1 cellular context compared by ENCODE assay signal in the genomic region with DNA sequence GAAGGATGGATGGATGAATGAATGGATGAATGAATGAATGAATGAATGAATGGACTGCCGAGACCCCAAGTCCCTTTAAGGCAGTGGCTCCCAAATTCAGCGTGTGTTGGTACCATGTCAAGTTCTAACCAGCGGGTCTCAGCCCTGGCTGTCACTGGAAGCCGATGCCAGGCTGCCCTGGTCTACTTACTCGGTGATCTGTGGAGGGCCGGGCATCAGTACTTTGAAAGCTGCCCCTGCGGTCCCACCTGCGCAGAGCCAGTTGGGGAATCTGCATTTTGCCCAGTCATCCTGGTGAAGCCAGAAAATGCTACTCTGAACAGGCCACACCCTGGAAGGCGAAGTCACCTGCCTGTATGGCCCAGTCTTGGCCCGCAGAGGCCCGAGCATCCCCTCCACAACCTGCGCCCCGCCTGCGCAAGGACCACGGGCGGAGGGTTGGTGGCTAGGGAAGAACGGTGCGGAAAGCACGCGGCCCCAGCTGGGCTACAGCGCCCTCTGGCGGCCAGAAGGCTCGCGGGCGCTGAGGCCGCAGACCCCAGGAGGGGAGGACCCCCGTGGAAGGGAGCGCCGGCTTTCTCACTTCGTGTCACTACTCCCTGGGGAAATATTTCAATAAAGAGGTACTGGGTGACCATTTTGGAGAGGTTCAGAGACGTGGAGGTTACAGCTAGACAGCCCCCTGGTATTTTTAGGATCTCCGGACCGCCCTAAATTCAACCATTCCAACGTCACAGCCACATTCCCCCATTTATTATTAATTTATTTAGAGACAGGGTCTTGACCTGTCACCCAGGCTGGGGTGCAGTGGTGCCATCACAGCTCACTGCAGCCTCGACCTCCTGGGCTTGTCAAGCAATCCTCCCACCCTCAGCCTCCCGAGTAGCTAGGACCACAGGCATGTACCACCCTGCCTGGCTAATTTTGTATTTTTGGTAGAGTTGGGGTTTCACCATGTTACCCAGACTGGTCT.
TF ChIP-seq lines count a peak whose summit lies in the region.

No MANE protein-coding gene starts in this region.

TF ChIP-seq in HepG2, 621 proteins besides CTCF, POLR2A, EP300 and RAD21 (continued from another document and continues in another):
- TF ChIP-seq TFDP1 (CRISPR knock-in tag; IDR thresholded peaks at IDR 0.05; ENCODE audit: borderline replicate concordance) = peak; percentile 21; the same call in 1 of the 2 replicates
- no peak for TF ChIP-seq ZNF614 (CRISPR knock-in tag; IDR thresholded peaks at IDR 0.05; ENCODE audit: borderline replicate concordance)
- TF ChIP-seq TFE3 (CRISPR knock-in tag; IDR thresholded peaks at IDR 0.05) = no peak
- no peak for TF ChIP-seq ZNF720 (CRISPR knock-in tag; IDR thresholded peaks at IDR 0.05)
- TF ChIP-seq, protein P1, sequence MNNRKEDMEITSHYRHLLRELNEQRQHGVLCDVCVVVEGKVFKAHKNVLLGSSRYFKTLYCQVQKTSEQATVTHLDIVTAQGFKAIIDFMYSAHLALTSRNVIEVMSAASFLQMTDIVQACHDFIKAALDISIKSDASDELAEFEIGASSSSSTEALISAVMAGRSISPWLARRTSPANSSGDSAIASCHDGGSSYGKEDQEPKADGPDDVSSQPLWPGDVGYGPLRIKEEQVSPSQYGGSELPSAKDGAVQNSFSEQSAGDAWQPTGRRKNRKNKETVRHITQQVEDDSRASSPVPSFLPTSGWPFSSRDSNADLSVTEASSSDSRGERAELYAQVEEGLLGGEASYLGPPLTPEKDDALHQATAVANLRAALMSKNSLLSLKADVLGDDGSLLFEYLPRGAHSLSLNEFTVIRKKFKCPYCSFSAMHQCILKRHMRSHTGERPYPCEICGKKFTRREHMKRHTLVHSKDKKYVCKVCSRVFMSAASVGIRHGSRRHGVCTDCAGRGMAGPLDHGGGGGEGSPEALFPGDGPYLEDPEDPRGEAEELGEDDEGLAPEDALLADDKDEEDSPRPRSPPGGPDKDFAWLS (CRISPR knock-in tag; IDR thresholded peaks at IDR 0.05; ENCODE audit: borderline replicate concordance) = no peak
- no peak for TF ChIP-seq ZBTB42 (CRISPR knock-in tag; IDR thresholded peaks at IDR 0.05)
- no peak for TF ChIP-seq SNRNP70 (IDR thresholded peaks at IDR 0.05; ENCODE audit: low read depth, low read length)
- TF ChIP-seq MTERF4 (CRISPR knock-in tag; IDR thresholded peaks at IDR 0.05) = no peak; the same call in 1 of the 2 replicates
- TF ChIP-seq HOXA9 (CRISPR knock-in tag; IDR thresholded peaks at IDR 0.05; ENCODE audit: borderline replicate concordance) = no peak
- TF ChIP-seq MLLT10 (CRISPR knock-in tag; IDR thresholded peaks at IDR 0.05) = no peak
- no peak for TF ChIP-seq MBD4 (IDR thresholded peaks at IDR 0.05; ENCODE audit: borderline replicate concordance, low read length)
- TF ChIP-seq GTF3A (CRISPR knock-in tag; conservative IDR thresholded peaks at IDR 0.05) = no peak
- TF ChIP-seq MAFF (IDR thresholded peaks at IDR 0.05; ENCODE audit: low read depth, low read length) = no peak
- TF ChIP-seq, protein P2, sequence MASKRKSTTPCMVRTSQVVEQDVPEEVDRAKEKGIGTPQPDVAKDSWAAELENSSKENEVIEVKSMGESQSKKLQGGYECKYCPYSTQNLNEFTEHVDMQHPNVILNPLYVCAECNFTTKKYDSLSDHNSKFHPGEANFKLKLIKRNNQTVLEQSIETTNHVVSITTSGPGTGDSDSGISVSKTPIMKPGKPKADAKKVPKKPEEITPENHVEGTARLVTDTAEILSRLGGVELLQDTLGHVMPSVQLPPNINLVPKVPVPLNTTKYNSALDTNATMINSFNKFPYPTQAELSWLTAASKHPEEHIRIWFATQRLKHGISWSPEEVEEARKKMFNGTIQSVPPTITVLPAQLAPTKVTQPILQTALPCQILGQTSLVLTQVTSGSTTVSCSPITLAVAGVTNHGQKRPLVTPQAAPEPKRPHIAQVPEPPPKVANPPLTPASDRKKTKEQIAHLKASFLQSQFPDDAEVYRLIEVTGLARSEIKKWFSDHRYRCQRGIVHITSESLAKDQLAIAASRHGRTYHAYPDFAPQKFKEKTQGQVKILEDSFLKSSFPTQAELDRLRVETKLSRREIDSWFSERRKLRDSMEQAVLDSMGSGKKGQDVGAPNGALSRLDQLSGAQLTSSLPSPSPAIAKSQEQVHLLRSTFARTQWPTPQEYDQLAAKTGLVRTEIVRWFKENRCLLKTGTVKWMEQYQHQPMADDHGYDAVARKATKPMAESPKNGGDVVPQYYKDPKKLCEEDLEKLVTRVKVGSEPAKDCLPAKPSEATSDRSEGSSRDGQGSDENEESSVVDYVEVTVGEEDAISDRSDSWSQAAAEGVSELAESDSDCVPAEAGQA (IDR thresholded peaks at IDR 0.05; ENCODE audit: low read depth) = no peak
- TF ChIP-seq, protein P2 (CRISPR knock-in tag; IDR thresholded peaks at IDR 0.05; ENCODE audit: borderline replicate concordance) = no peak
- TF ChIP-seq GLI4 (CRISPR knock-in tag; IDR thresholded peaks at IDR 0.05; ENCODE audit: borderline replicate concordance) = no peak
- TF ChIP-seq ZNF691 (CRISPR knock-in tag; IDR thresholded peaks at IDR 0.05; ENCODE audit: borderline replicate concordance, low read depth) = 0 out of 2 replicates have a peak, but pooled peaks have one; percentile 36
- no peak for TF ChIP-seq SCMH1 (CRISPR knock-in tag; IDR thresholded peaks at IDR 0.05; ENCODE audit: borderline replicate concordance)
- TF ChIP-seq ZNF850 (CRISPR knock-in tag; conservative IDR thresholded peaks at IDR 0.05) = no peak
- TF ChIP-seq, protein P3, sequence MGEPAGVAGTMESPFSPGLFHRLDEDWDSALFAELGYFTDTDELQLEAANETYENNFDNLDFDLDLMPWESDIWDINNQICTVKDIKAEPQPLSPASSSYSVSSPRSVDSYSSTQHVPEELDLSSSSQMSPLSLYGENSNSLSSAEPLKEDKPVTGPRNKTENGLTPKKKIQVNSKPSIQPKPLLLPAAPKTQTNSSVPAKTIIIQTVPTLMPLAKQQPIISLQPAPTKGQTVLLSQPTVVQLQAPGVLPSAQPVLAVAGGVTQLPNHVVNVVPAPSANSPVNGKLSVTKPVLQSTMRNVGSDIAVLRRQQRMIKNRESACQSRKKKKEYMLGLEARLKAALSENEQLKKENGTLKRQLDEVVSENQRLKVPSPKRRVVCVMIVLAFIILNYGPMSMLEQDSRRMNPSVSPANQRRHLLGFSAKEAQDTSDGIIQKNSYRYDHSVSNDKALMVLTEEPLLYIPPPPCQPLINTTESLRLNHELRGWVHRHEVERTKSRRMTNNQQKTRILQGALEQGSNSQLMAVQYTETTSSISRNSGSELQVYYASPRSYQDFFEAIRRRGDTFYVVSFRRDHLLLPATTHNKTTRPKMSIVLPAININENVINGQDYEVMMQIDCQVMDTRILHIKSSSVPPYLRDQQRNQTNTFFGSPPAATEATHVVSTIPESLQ (CRISPR knock-in tag; conservative IDR thresholded peaks at IDR 0.05) = no peak
- no peak for TF ChIP-seq ZNF296 (CRISPR knock-in tag; conservative IDR thresholded peaks at IDR 0.05)
- TF ChIP-seq EHMT2 (IDR thresholded peaks at IDR 0.05; ENCODE audit: borderline replicate concordance, low read depth, low read length) = no peak
- TF ChIP-seq MTF1 (CRISPR knock-in tag; IDR thresholded peaks at IDR 0.05) = no peak
- TF ChIP-seq RBM22 (optimal IDR thresholded peaks at IDR 0.05; ENCODE audit: low read length) = no peak
- no peak for TF ChIP-seq ZNF382 (CRISPR knock-in tag; IDR thresholded peaks at IDR 0.05; ENCODE audit: borderline replicate concordance)
- TF ChIP-seq MZF1 (CRISPR knock-in tag; IDR thresholded peaks at IDR 0.05; ENCODE audit: borderline replicate concordance) = 0 out of 2 replicates have a peak, but pooled peaks have one; percentile 11
- TF ChIP-seq AGO2 (optimal IDR thresholded peaks at IDR 0.05; ENCODE audit: low read depth, low read length) = no peak
- no peak for TF ChIP-seq ZNF597 (CRISPR knock-in tag; IDR thresholded peaks at IDR 0.05)
- TF ChIP-seq ZC3H13 (CRISPR knock-in tag; IDR thresholded peaks at IDR 0.05) = no peak
- TF ChIP-seq ZBTB3 (CRISPR knock-in tag; IDR thresholded peaks at IDR 0.05; ENCODE audit: borderline replicate concordance, low read depth) = no peak
- no peak for TF ChIP-seq ZNF317 (CRISPR knock-in tag; IDR thresholded peaks at IDR 0.05)
- no peak for TF ChIP-seq PAWR (CRISPR knock-in tag; IDR thresholded peaks at IDR 0.05; ENCODE audit: borderline replicate concordance)
- TF ChIP-seq ZKSCAN8 (CRISPR knock-in tag; IDR thresholded peaks at IDR 0.05; ENCODE audit: borderline replicate concordance) = no peak
- no peak for TF ChIP-seq TBL1XR1 (IDR thresholded peaks at IDR 0.05; ENCODE audit: borderline replicate concordance, low read length, partially characterized antibody)
- TF ChIP-seq, protein P4, sequence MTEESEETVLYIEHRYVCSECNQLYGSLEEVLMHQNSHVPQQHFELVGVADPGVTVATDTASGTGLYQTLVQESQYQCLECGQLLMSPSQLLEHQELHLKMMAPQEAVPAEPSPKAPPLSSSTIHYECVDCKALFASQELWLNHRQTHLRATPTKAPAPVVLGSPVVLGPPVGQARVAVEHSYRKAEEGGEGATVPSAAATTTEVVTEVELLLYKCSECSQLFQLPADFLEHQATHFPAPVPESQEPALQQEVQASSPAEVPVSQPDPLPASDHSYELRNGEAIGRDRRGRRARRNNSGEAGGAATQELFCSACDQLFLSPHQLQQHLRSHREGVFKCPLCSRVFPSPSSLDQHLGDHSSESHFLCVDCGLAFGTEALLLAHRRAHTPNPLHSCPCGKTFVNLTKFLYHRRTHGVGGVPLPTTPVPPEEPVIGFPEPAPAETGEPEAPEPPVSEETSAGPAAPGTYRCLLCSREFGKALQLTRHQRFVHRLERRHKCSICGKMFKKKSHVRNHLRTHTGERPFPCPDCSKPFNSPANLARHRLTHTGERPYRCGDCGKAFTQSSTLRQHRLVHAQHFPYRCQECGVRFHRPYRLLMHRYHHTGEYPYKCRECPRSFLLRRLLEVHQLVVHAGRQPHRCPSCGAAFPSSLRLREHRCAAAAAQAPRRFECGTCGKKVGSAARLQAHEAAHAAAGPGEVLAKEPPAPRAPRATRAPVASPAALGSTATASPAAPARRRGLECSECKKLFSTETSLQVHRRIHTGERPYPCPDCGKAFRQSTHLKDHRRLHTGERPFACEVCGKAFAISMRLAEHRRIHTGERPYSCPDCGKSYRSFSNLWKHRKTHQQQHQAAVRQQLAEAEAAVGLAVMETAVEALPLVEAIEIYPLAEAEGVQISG (CRISPR knock-in tag; IDR thresholded peaks at IDR 0.05) = peak; percentile 57
- TF ChIP-seq ZBTB38 (CRISPR knock-in tag; IDR thresholded peaks at IDR 0.05) = 0 out of 2 replicates have a peak, but pooled peaks have one; percentile 39
- no peak for TF ChIP-seq SRY (CRISPR knock-in tag; IDR thresholded peaks at IDR 0.05)
- no peak for TF ChIP-seq MATR3 (CRISPR knock-in tag; IDR thresholded peaks at IDR 0.05)
- no peak for TF ChIP-seq ZNF543 (CRISPR knock-in tag; IDR thresholded peaks at IDR 0.05)
